Comparison of ENCODE assay signal across 8 cellular contexts in genomic region chr18:63098014-63098981, GRCh38.
DNase-seq lines count a peak whose midpoint lies in the region; ATAC-seq and TF ChIP-seq lines count a peak whose summit lies in the region.

No MANE protein-coding gene starts in this region.

- H2AFZ ChIP-seq in SK-N-SH (ENCODE audit: low read depth), result no peak overlapping the region

- no peaks in the 10 kb centered on the region; the same call in 1 of the 2 replicates for H3K27me3 ChIP-seq in SK-N-SH (ENCODE audit: insufficient read depth)
- H3K27me3 ChIP-seq in heart right ventricle, result peaks cover 0 to 3% (median 0%) of the 10 kb centered on the region in 7 donors

- no peaks in the 10 kb centered on the region for H3K79me2 ChIP-seq in SK-N-SH (ENCODE audit: insufficient read depth)

- peaks cover 4% of the 10 kb centered on the region for H3K9me3 Mint-ChIP-seq in activated naive CD8-positive, alpha-beta T cell treated with anti-CD3 and anti-CD28 coated beads, Interleukin-2, amount 50 U/mL, for 24 hours

- H3K27ac Mint-ChIP-seq in activated naive CD8-positive, alpha-beta T cell treated with anti-CD3 and anti-CD28 coated beads, Interleukin-2, amount 50 U/mL, for 24 hours, result peak overlapping the region; percentile 83

- no peaks in the 10 kb centered on the region for H4K20me1 ChIP-seq in SK-N-SH (ENCODE audit: insufficient read depth)

- POLR2A ChIA-PET in SK-N-SH (lab: Yijun Ruan, JAX), result no interaction called here

- H3K9ac ChIP-seq in SK-N-SH, result no peak overlapping the region

- no peak for TF ChIP-seq RAD21 in SK-N-SH (IDR thresholded peaks at IDR 0.05; ENCODE audit: low read length)

- no peak for TF ChIP-seq EP300 in SK-N-SH (IDR thresholded peaks at IDR 0.05; ENCODE audit: borderline replicate concordance in 1 of 2, low read depth in 1 of 2, low read length in 1 of 2)

- TF ChIP-seq CTCF in GM10266 (IDR thresholded peaks at IDR 0.05; ENCODE audit: control insufficient read depth, insufficient read depth, low read depth, missing control alignments) (no peak), SK-N-SH (IDR thresholded peaks at IDR 0.05) (no peak), heart right ventricle (IDR thresholded peaks at IDR 0.05) (no peak)

- H3K4me3 ChIP-seq in Jurkat, Clone E6-1 (ENCODE audit: low read length), result peak overlapping the region; percentile 42
- H3K4me3 ChIP-seq in SK-N-SH (ENCODE audit: low read depth in 2 of 2, low read length in 1 of 2), result no peak overlapping the region
- H3K4me3 ChIP-seq in heart right ventricle, result no peak overlapping the region

- H3K4me1 Mint-ChIP-seq in activated naive CD8-positive, alpha-beta T cell treated with anti-CD3 and anti-CD28 coated beads, Interleukin-2, amount 50 U/mL, for 24 hours, result peaks cover 55% of the 10 kb centered on the region

- no peaks in the 10 kb centered on the region for H3K9me3 ChIP-seq in SK-N-SH
- H3K9me3 ChIP-seq in heart right ventricle, result no peaks in the 10 kb centered on the region

- ATAC-seq in GM21526 (IDR thresholded peaks at IDR 0.05; ENCODE audit: low FRiP score, unreplicated experiment) (peak; percentile 70), heart right ventricle (no peak)
- peak; percentile 70 for ATAC-seq in activated naive CD8-positive, alpha-beta T cell treated with anti-CD3 and anti-CD28 coated beads, Interleukin-2, amount 50 U/mL, for 24 hours

- H3K4me3 Mint-ChIP-seq in activated naive CD8-positive, alpha-beta T cell treated with anti-CD3 and anti-CD28 coated beads, Interleukin-2, amount 50 U/mL, for 24 hours, result peak overlapping the region; percentile 68

- CTCF ChIA-PET in SK-N-SH (lab: Yijun Ruan, JAX), result no interaction called here

- DNase-seq in GM10266 (ENCODE audit: extremely low spot score) (peak; percentile 48), SK-N-SH (no peak), heart right ventricle (no peak), NCI-H128 (lab: John Stamatoyannopoulos, UW; ENCODE audit: unreplicated experiment) (no peak), NCI-H510A (lab: John Stamatoyannopoulos, UW) (no peak)
- peak; percentile 98 for DNase-seq in Jurkat, Clone E6-1 (ENCODE audit: low read depth, low spot score)
- DNase-seq in activated naive CD8-positive, alpha-beta T cell treated with anti-CD3 and anti-CD28 coated beads, Interleukin-2, amount 50 U/mL, for 24 hours, result peak; percentile 34

- H3K4me2 ChIP-seq in SK-N-SH, result no peak overlapping the region

- H3K4me1 ChIP-seq in SK-N-SH (ENCODE audit: control insufficient read depth in 1 of 2, insufficient read depth in 2 of 2, low read depth in 1 of 2, low read length in 1 of 2) (peaks cover 0 to 19% of the 10 kb centered on the region in 2 experiments; a peak in 2 of 4 replicates), heart right ventricle (peaks cover 0 to 33% (median 16%) of the 10 kb centered on the region in 9 donors)

- H3K36me3 ChIP-seq in SK-N-SH (replicated peaks in 1 of 2; ENCODE audit: control insufficient read depth in 1 of 2, insufficient read depth in 2 of 2, low read length in 1 of 2) (no peaks in the 10 kb centered on the region), heart right ventricle (no peaks in the 10 kb centered on the region)

- intact Hi-C loops in heart right ventricle (cut with DNase I), result loop anchor here in 1 of 10 donors (2.0 kb wide), 1 partner anchor 21 kb away; no protein-coding TSS in a partner anchor

- H3K9me2 ChIP-seq in SK-N-SH, result no peaks in the 10 kb centered on the region

- H3K36me3 Mint-ChIP-seq in activated naive CD8-positive, alpha-beta T cell treated with anti-CD3 and anti-CD28 coated beads, Interleukin-2, amount 50 U/mL, for 24 hours (ENCODE audit: low read depth), result no peaks in the 10 kb centered on the region

- peaks cover 3% of the 10 kb centered on the region for H3K27me3 Mint-ChIP-seq in activated naive CD8-positive, alpha-beta T cell treated with anti-CD3 and anti-CD28 coated beads, Interleukin-2, amount 50 U/mL, for 24 hours

- H3K27ac ChIP-seq in SK-N-SH (ENCODE audit: low read depth in 2 of 2, low read length in 1 of 2) (peak overlapping the region in 1 of 2 experiments; percentile 82; a peak in 2 of 4 replicates), heart right ventricle (no peak overlapping the region)

- H3F3A ChIP-seq in SK-N-SH (replicated peaks; ENCODE audit: insufficient read depth), result no peaks in the 10 kb centered on the region

- WGBS in SK-N-SH (ENCODE audit: low lambda C conversion rate), result 76% methylated on average over 14 of the region's 16 CpGs
- WGBS in heart right ventricle, 2 donors, result 72 to 82% methylated on average over 16 of the region's 16 CpGs

TF ChIP-seq in SK-N-SH, 30 proteins besides CTCF, POLR2A, EP300 and RAD21:
- no peak for TF ChIP-seq ZBTB33 (IDR thresholded peaks at IDR 0.05; ENCODE audit: borderline replicate concordance, low read depth)

Comparison
In these comparisons a context has a peak if more than half of its experiments do, and no peak if none do; other contexts are left out.
1. DNase-seq: peak in GM10266 (single experiment), Jurkat, Clone E6-1 (single experiment) and activated naive CD8-positive, alpha-beta T cell treated with anti-CD3 and anti-CD28 coated beads, Interleukin-2, amount 50 U/mL, for 24 hours (single experiment); none in SK-N-SH (single experiment), heart right ventricle (0 of 2), NCI-H128 (single experiment) and NCI-H510A (single experiment).
2. ATAC-seq: peak in GM21526 (single experiment) and activated naive CD8-positive, alpha-beta T cell treated with anti-CD3 and anti-CD28 coated beads, Interleukin-2, amount 50 U/mL, for 24 hours (single experiment); none in heart right ventricle (0 of 8).